20 cellular contexts compared by ENCODE assay signal in genomic region chr12:66724616-66725015, GRCh38. TPM values are rescaled to one million over a fixed set of nuclear protein-coding genes. Genes with fewer than 3 reads are reported as not detected.
"Had no signal": no experiment of that assay in that cellular context is flagged by ENCODE, and none has a peak within 500 bp of the region (broad histone marks: within the 10 kb centered on the region; RNA-seq: fewer than 3 reads in every experiment).

No MANE protein-coding gene starts in this region.

- H3K36me3 ChIP-seq: esophagus muscularis mucosa, right atrium auricular region, suprapubic skin, tibial nerve had no signal

- H3K27me3 ChIP-seq: esophagus muscularis mucosa, right atrium auricular region, suprapubic skin, tibial nerve had no signal

- DNase-seq: activated CD4-positive, alpha-beta memory T cell treated with anti-CD3 and anti-CD28 coated beads, Interleukin-2, amount 10 ng/mL, durations not matched to agents 7 days and 5 days; activated CD4-positive, alpha-beta T cell treated with anti-CD3 and anti-CD28 coated beads, Interleukin-2, amount 10 ng/mL, durations not matched to agents 24 days and 14 days; activated CD4-positive, CD25-positive, alpha-beta regulatory T cell treated with anti-CD3 and anti-CD28 coated beads, Interleukin-2, amount 50 U/mL, for 72 hours; activated CD8-positive, alpha-beta memory T cell treated with anti-CD3 and anti-CD28 coated beads, Interleukin-2, amount 50 U/mL, for 48 hours; activated gamma-delta T cell treated with Interleukin-2 at 50 U/mL for 16 hours; activated naive CD4-positive, alpha-beta T cell treated with anti-CD3 and anti-CD28 coated beads, Interleukin-2, amount 50 U/mL, for 16 hours; activated naive CD8-positive, alpha-beta T cell treated with anti-CD3 and anti-CD28 coated beads, Interleukin-2, amount 50 U/mL, for 24 hours; activated T-cell treated with anti-CD3 and anti-CD28 coated beads, Interleukin-2, amount 50 U/mL, for 24 hours; amygdala; endodermal cell; naive B cell; stimulated activated CD4-positive, alpha-beta T cell treated with anti-CD3 and anti-CD28 coated beads, Interleukin-15, amount 100 ng/mL, for 24 hours; stimulated activated CD4-positive, alpha-beta T cell treated with anti-CD3 and anti-CD28 coated beads, Interleukin-2, amount 100 ng/mL, for 24 hours; stimulated activated naive CD4-positive, alpha-beta T cell; T-helper 2 cell had no signal

- ATAC-seq: activated naive CD8-positive, alpha-beta T cell treated with anti-CD3 and anti-CD28 coated beads, Interleukin-2, amount 50 U/mL, for 24 hours had no signal

- H3K27ac ChIP-seq: esophagus muscularis mucosa, right atrium auricular region, suprapubic skin, tibial nerve had no signal

- H3K4me3 ChIP-seq: esophagus muscularis mucosa, right atrium auricular region, suprapubic skin, tibial nerve had no signal

- H3K4me1 ChIP-seq: esophagus muscularis mucosa, suprapubic skin, tibial nerve had no signal

- H3K9me3 ChIP-seq: esophagus muscularis mucosa, right atrium auricular region, suprapubic skin, tibial nerve had no signal

RNA-seq across cellular contexts. Expression of gene GRIP1, which starts 45.7 kb away (rescaled TPM):
- total RNA-seq: pulmonary artery endothelial cell had no signal
